1 cellular context compared by ENCODE assay signal in the genomic region with DNA sequence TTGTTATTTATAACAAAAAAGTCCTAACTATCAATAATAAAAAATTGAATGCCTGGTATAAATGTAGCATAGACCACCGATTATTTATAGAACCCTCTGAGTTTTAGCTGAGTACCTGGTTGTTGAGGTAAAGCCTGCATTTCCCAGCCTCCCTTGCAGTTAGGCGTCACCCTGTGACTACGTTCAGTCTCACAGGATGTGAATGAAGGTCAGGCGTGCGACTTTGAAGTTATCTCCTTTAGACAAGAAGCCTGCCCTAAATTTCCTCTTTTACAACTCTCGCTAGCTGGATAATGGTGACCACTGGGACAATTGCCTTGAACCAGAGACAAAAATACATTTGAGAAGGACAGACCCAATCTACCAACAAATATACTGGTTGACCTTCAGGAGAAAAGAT.
TF ChIP-seq lines count a peak whose summit lies in the region.

No MANE protein-coding gene starts in this region.

TF ChIP-seq in WTC11, 78 proteins besides CTCF, POLR2A, EP300 and RAD21 (continued from another document):
- TF ChIP-seq, protein P1, sequence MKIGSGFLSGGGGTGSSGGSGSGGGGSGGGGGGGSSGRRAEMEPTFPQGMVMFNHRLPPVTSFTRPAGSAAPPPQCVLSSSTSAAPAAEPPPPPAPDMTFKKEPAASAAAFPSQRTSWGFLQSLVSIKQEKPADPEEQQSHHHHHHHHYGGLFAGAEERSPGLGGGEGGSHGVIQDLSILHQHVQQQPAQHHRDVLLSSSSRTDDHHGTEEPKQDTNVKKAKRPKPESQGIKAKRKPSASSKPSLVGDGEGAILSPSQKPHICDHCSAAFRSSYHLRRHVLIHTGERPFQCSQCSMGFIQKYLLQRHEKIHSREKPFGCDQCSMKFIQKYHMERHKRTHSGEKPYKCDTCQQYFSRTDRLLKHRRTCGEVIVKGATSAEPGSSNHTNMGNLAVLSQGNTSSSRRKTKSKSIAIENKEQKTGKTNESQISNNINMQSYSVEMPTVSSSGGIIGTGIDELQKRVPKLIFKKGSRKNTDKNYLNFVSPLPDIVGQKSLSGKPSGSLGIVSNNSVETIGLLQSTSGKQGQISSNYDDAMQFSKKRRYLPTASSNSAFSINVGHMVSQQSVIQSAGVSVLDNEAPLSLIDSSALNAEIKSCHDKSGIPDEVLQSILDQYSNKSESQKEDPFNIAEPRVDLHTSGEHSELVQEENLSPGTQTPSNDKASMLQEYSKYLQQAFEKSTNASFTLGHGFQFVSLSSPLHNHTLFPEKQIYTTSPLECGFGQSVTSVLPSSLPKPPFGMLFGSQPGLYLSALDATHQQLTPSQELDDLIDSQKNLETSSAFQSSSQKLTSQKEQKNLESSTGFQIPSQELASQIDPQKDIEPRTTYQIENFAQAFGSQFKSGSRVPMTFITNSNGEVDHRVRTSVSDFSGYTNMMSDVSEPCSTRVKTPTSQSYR (CRISPR knock-in tag; IDR thresholded peaks at IDR 0.05): no peak
- TF ChIP-seq, protein P2, sequence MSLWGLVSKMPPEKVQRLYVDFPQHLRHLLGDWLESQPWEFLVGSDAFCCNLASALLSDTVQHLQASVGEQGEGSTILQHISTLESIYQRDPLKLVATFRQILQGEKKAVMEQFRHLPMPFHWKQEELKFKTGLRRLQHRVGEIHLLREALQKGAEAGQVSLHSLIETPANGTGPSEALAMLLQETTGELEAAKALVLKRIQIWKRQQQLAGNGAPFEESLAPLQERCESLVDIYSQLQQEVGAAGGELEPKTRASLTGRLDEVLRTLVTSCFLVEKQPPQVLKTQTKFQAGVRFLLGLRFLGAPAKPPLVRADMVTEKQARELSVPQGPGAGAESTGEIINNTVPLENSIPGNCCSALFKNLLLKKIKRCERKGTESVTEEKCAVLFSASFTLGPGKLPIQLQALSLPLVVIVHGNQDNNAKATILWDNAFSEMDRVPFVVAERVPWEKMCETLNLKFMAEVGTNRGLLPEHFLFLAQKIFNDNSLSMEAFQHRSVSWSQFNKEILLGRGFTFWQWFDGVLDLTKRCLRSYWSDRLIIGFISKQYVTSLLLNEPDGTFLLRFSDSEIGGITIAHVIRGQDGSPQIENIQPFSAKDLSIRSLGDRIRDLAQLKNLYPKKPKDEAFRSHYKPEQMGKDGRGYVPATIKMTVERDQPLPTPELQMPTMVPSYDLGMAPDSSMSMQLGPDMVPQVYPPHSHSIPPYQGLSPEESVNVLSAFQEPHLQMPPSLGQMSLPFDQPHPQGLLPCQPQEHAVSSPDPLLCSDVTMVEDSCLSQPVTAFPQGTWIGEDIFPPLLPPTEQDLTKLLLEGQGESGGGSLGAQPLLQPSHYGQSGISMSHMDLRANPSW (CRISPR knock-in tag; conservative IDR thresholded peaks at IDR 0.05; ENCODE audit: low read depth): no peak
- TF ChIP-seq CREM (CRISPR knock-in tag; IDR thresholded peaks at IDR 0.05) (no peak), RORB (CRISPR knock-in tag; IDR thresholded peaks at IDR 0.05) (no peak), IRF2 (CRISPR knock-in tag; IDR thresholded peaks at IDR 0.05; ENCODE audit: borderline replicate concordance, low read depth) (no peak), MXD4 (CRISPR knock-in tag; IDR thresholded peaks at IDR 0.05; ENCODE audit: borderline replicate concordance) (no peak), JUN (CRISPR knock-in tag; IDR thresholded peaks at IDR 0.05) (no peak), MYBL2 (CRISPR knock-in tag; IDR thresholded peaks at IDR 0.05) (no peak), SP1 (CRISPR knock-in tag; conservative IDR thresholded peaks at IDR 0.05) (no peak)
- TF ChIP-seq, protein P3, sequence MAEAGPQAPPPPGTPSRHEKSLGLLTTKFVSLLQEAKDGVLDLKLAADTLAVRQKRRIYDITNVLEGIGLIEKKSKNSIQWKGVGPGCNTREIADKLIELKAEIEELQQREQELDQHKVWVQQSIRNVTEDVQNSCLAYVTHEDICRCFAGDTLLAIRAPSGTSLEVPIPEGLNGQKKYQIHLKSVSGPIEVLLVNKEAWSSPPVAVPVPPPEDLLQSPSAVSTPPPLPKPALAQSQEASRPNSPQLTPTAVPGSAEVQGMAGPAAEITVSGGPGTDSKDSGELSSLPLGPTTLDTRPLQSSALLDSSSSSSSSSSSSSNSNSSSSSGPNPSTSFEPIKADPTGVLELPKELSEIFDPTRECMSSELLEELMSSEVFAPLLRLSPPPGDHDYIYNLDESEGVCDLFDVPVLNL (CRISPR knock-in tag; IDR thresholded peaks at IDR 0.05; ENCODE audit: borderline replicate concordance, low read depth): no peak
